In genomic region chr12:2125651-2126050, GRCh38 we compare ENCODE assay signal across 17 cellular contexts.
DNase-seq lines count a peak whose midpoint lies in the region; ATAC-seq and TF ChIP-seq lines count a peak whose summit lies in the region.
"Had no signal": no experiment of that assay in that cellular context is flagged by ENCODE, and none has a peak within 500 bp of the region (broad histone marks: within the 10 kb centered on the region; RNA-seq: fewer than 3 reads in every experiment).

No MANE protein-coding gene starts in this region.

- intact Hi-C loops in left ventricle myocardium superior (cut with micrococcal nuclease) (no loop called here), Right ventricle myocardium superior (cut with DNase I) (no loop called here)

- peak overlapping the region; percentile 37 for H3K27ac Mint-ChIP-seq in mesothelial cell of epicardium
- H3K27ac Mint-ChIP-seq: B cell; CD8-positive, alpha-beta T cell; HFFc6 had no signal

- H3K4me1 Mint-ChIP-seq in mesothelial cell of epicardium = peaks cover 31% of the 10 kb centered on the region
- H3K4me1 Mint-ChIP-seq: B cell had no signal

- TF ChIP-seq CTCF in mesothelial cell of epicardium (IDR thresholded peaks at IDR 0.05; ENCODE audit: unreplicated experiment) = no peak

- DNase-seq in left ventricle myocardium superior = no peak
- DNase-seq in Right ventricle myocardium superior = no peak
- DNase-seq in mesothelial cell of epicardium (ENCODE audit: low spot score in 2 of 2, unreplicated experiment in 2 of 2) = no peak
- DNase-seq in putamen (ENCODE audit: low spot score) = peak; percentile 42
- no peak for DNase-seq in NCI-H345 (lab: John Stamatoyannopoulos, UW)
- no peak for DNase-seq in NCI-H1930 (lab: John Stamatoyannopoulos, UW)
- DNase-seq: Calu3; CD8-positive, alpha-beta T cell; DMS79 treated with DMSO at 0.1 percent for 48 hours; GF-D8; GOT3; H7; HFFc6 had no signal

- peaks cover 6% of the 10 kb centered on the region for H3K36me3 Mint-ChIP-seq in mesothelial cell of epicardium
- H3K36me3 Mint-ChIP-seq: CD8-positive, alpha-beta T cell had no signal

- H3K4me3 Mint-ChIP-seq in mesothelial cell of epicardium = no peak overlapping the region
- H3K4me3 Mint-ChIP-seq: B cell; CD8-positive, alpha-beta T cell; HFFc6 had no signal

- ATAC-seq in left ventricle myocardium superior = peak; percentile 8
- ATAC-seq in Right ventricle myocardium superior (ENCODE audit: poor library complexity) = no peak
- no peak for ATAC-seq in HG03432 (IDR thresholded peaks at IDR 0.05; ENCODE audit: unreplicated experiment)
- ATAC-seq: CD8-positive, alpha-beta T cell; HCT116; HepG2 had no signal

- H3K27me3 Mint-ChIP-seq in mesothelial cell of epicardium (ENCODE audit: low read depth) = no peaks in the 10 kb centered on the region
- H3K27me3 Mint-ChIP-seq: B cell had no signal

- H3K9me3 Mint-ChIP-seq in mesothelial cell of epicardium = no peaks in the 10 kb centered on the region
- H3K9me3 Mint-ChIP-seq: CD8-positive, alpha-beta T cell; HFFc6 had no signal
